ENCODE assay signal across 20 cellular contexts in genomic region chr1:200252526-200252925, GRCh38.
"Had no signal": no experiment of that assay in that cellular context is flagged by ENCODE, and none has a peak within 500 bp of the region (broad histone marks: within the 10 kb centered on the region; RNA-seq: fewer than 3 reads in every experiment).

No MANE protein-coding gene starts in this region.

- H3K27me3 ChIP-seq: cardiac muscle cell, gastroesophageal sphincter, thyroid gland had no signal

- H3K4me3 ChIP-seq: cardiac muscle cell, gastroesophageal sphincter, heart right ventricle, left ventricle myocardium inferior, thyroid gland had no signal

- H3K36me3 ChIP-seq: cardiac muscle cell, gastroesophageal sphincter, heart right ventricle, left ventricle myocardium inferior, thyroid gland had no signal

- ATAC-seq: activated CD8-positive, alpha-beta memory T cell treated with anti-CD3 and anti-CD28 coated beads, Interleukin-2, amount 10 ng/mL, durations not matched to agents 7 days and 5 days; gastroesophageal sphincter; heart right ventricle had no signal

- DNase-seq: activated B cell treated with CpG ODN at 0.5 μM for 24 hours; activated CD4-positive, alpha-beta memory T cell treated with anti-CD3 and anti-CD28 coated beads for 36 hours; activated CD4-positive, alpha-beta T cell treated with anti-CD3 and anti-CD28 coated beads for 4 hours; activated CD8-positive, alpha-beta memory T cell treated with anti-CD3 and anti-CD28 coated beads, Interleukin-2, amount 10 ng/mL, durations not matched to agents 7 days and 5 days; activated naive CD4-positive, alpha-beta T cell; activated naive CD8-positive, alpha-beta T cell treated with anti-CD3 and anti-CD28 coated beads for 36 hours; anterior cingulate cortex; heart right ventricle; kidney glomerular epithelial cell; left ventricle myocardium inferior; mammary epithelial cell; midbrain; occipital lobe; retina; stimulated activated CD4-positive, alpha-beta T cell treated with anti-CD3 and anti-CD28 coated beads, Interleukin-12 subunit alpha, Interleukin-12 subunit beta, amount 100 ng/mL, for 4 hours; stimulated activated CD4-positive, alpha-beta T cell treated with anti-CD3 and anti-CD28 coated beads, Interleukin-2, amount 100 ng/mL, for 24 hours; stimulated activated naive CD4-positive, alpha-beta T cell treated with Interleukin-2 at 50 U/mL for 16 hours; thyroid gland had no signal

- H3K4me1 ChIP-seq: gastroesophageal sphincter, heart right ventricle, left ventricle myocardium inferior, thyroid gland had no signal

- H3K27ac ChIP-seq: cardiac muscle cell, gastroesophageal sphincter, heart right ventricle, left ventricle myocardium inferior, thyroid gland had no signal

- H3K9me3 ChIP-seq: gastroesophageal sphincter, heart right ventricle, left ventricle myocardium inferior, thyroid gland had no signal
